1 cellular context compared by ENCODE assay signal in the genomic region with DNA sequence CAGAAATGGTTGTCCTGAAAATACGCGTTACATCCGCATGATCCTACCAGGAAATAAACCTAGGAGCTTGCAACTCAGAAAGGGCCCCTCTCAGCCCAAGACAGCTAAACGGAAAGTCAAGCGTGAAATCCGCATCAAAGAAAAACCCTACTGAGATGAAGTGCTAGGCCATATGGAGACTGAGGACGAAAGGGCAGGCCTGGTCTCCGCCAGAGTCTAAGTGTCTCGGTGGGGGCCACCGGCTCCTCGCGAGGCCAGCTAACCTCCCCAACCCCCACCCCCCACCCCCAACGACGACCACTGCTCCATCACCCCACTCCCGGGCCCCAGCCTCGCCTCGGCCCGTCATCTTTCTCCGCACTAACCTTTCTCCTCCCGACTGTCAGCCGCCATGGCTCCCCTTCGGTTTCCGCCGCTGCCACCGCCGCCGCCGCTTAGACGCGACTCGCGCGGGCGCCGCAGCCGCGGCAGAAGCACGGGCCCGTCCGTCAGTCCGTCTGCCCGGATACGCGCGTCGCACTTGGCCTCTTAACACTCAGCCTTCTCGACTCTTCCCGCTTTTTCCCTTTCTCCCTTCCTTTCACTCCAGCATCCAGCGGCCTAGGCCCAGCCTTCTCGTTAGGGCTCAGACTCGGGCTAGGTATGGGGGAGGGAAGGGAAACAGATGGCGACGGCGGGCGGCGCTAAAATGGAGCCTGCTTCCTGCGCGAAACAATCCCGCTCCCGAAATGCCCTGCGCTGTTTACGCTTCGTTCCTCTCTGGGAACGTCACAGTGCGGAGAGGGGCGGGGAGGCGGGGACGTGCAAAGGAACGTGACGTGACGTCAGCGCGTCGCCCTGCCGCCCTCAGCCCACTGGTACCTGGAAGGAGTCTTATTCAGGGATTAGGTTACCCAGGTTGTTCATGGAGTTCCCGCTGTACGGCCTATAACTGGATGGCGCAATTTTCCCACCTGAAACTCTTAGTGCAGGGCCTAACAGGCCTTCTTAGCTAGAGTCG.
TF ChIP-seq lines count a peak whose summit lies in the region.

A gene (minus strand): TSS at position 730 of the 1,000 bp plus-strand sequence. CDS start 337 bp downstream, at position 393.

TF ChIP-seq in HepG2, 621 proteins besides CTCF, POLR2A, EP300 and RAD21 (continued from another document and continues in another):
- TF ChIP-seq, protein P1, sequence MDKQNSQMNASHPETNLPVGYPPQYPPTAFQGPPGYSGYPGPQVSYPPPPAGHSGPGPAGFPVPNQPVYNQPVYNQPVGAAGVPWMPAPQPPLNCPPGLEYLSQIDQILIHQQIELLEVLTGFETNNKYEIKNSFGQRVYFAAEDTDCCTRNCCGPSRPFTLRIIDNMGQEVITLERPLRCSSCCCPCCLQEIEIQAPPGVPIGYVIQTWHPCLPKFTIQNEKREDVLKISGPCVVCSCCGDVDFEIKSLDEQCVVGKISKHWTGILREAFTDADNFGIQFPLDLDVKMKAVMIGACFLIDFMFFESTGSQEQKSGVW (CRISPR knock-in tag; IDR thresholded peaks at IDR 0.05; ENCODE audit: borderline replicate concordance) = no peak
- 0 out of 2 replicates have a peak, but pooled peaks have one; percentile 38 for TF ChIP-seq SMYD3 (CRISPR knock-in tag; IDR thresholded peaks at IDR 0.05)
- peak; percentile 56; the same call in 1 of the 2 replicates for TF ChIP-seq ZNF572 (CRISPR knock-in tag; IDR thresholded peaks at IDR 0.05)
- TF ChIP-seq, protein P2, sequence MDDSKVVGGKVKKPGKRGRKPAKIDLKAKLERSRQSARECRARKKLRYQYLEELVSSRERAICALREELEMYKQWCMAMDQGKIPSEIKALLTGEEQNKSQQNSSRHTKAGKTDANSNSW (CRISPR knock-in tag; IDR thresholded peaks at IDR 0.05; ENCODE audit: borderline replicate concordance) = peak; percentile 31; the same call in 1 of the 2 replicates
- TF ChIP-seq HOXA7 (CRISPR knock-in tag; IDR thresholded peaks at IDR 0.05) = no peak
- no peak for TF ChIP-seq SATB2 (CRISPR knock-in tag; IDR thresholded peaks at IDR 0.05)
- TF ChIP-seq, protein P3, sequence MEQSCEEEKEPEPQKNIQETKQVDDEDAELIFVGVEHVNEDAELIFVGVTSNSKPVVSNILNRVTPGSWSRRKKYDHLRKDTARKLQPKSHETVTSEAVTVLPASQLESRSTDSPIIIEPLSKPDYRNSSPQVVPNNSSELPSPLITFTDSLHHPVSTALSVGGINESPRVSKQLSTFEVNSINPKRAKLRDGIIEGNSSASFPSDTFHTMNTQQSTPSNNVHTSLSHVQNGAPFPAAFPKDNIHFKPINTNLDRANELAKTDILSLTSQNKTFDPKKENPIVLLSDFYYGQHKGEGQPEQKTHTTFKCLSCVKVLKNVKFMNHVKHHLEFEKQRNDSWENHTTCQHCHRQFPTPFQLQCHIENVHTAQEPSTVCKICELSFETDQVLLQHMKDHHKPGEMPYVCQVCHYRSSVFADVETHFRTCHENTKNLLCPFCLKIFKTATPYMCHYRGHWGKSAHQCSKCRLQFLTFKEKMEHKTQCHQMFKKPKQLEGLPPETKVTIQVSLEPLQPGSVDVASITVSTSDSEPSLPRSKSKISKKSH (CRISPR knock-in tag; IDR thresholded peaks at IDR 0.05; ENCODE audit: borderline replicate concordance) = peak; percentile 77
- no peak for TF ChIP-seq ZNF101 (CRISPR knock-in tag; IDR thresholded peaks at IDR 0.05; ENCODE audit: borderline replicate concordance, low read depth)
- TF ChIP-seq HDAC2 (CRISPR knock-in tag; IDR thresholded peaks at IDR 0.05) = peak; percentile 62
- TF ChIP-seq, protein P4, sequence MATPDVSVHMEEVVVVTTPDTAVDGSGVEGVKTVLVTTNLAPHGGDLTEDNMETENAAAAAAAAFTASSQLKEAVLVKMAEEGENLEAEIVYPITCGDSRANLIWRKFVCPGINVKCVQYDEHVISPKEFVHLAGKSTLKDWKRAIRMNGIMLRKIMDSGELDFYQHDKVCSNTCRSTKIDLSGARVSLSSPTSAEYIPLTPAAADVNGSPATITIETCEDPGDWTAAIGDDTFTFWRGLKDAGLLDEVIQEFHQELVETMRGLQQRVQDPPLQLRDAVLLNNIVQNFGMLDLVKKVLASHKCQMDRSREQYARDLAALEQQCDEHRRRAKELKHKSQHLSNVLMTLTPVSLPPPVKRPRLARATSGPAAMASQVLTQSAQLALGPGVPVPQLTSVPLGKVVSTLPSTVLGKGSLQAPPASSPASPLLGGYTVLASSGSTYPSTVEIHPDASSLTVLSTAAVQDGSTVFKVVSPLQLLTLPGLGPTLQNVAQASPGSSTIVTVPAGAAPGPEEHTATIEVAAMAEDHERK (CRISPR knock-in tag; IDR thresholded peaks at IDR 0.05; ENCODE audit: low read depth) = peak; percentile 99
- no peak for TF ChIP-seq ZNF530 (CRISPR knock-in tag; IDR thresholded peaks at IDR 0.05; ENCODE audit: low read depth)
- TF ChIP-seq, protein P5, sequence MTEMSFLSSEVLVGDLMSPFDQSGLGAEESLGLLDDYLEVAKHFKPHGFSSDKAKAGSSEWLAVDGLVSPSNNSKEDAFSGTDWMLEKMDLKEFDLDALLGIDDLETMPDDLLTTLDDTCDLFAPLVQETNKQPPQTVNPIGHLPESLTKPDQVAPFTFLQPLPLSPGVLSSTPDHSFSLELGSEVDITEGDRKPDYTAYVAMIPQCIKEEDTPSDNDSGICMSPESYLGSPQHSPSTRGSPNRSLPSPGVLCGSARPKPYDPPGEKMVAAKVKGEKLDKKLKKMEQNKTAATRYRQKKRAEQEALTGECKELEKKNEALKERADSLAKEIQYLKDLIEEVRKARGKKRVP (CRISPR knock-in tag; IDR thresholded peaks at IDR 0.05) = peak in 1 of 2 experiments; percentile 76; a peak in 2 of 4 replicates
- TF ChIP-seq, protein P6, sequence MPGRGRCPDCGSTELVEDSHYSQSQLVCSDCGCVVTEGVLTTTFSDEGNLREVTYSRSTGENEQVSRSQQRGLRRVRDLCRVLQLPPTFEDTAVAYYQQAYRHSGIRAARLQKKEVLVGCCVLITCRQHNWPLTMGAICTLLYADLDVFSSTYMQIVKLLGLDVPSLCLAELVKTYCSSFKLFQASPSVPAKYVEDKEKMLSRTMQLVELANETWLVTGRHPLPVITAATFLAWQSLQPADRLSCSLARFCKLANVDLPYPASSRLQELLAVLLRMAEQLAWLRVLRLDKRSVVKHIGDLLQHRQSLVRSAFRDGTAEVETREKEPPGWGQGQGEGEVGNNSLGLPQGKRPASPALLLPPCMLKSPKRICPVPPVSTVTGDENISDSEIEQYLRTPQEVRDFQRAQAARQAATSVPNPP (CRISPR knock-in tag; IDR thresholded peaks at IDR 0.05) = peak; percentile 38; the same call in 1 of the 2 replicates
- TF ChIP-seq HOXA9 (CRISPR knock-in tag; IDR thresholded peaks at IDR 0.05; ENCODE audit: borderline replicate concordance) = peak; percentile 66; the same call in 1 of the 2 replicates
- TF ChIP-seq GATAD1 (CRISPR knock-in tag; IDR thresholded peaks at IDR 0.05) = peak; percentile 89
- TF ChIP-seq ZNF432 (CRISPR knock-in tag; IDR thresholded peaks at IDR 0.05; ENCODE audit: borderline replicate concordance) = no peak
- TF ChIP-seq ISX (CRISPR knock-in tag; conservative IDR thresholded peaks at IDR 0.05) = no peak
- no peak for TF ChIP-seq SETDB1 (CRISPR knock-in tag; IDR thresholded peaks at IDR 0.05; ENCODE audit: borderline replicate concordance)
- TF ChIP-seq ZNF205 (CRISPR knock-in tag; IDR thresholded peaks at IDR 0.05) = no peak; the same call in 1 of the 2 replicates
- TF ChIP-seq ZNF674 (CRISPR knock-in tag; IDR thresholded peaks at IDR 0.05; ENCODE audit: low read depth) = peak; percentile 78; the same call in 1 of the 2 replicates
- TF ChIP-seq PHF21A (CRISPR knock-in tag; IDR thresholded peaks at IDR 0.05) = no peak; the same call in 1 of the 2 replicates
- TF ChIP-seq, protein P7, sequence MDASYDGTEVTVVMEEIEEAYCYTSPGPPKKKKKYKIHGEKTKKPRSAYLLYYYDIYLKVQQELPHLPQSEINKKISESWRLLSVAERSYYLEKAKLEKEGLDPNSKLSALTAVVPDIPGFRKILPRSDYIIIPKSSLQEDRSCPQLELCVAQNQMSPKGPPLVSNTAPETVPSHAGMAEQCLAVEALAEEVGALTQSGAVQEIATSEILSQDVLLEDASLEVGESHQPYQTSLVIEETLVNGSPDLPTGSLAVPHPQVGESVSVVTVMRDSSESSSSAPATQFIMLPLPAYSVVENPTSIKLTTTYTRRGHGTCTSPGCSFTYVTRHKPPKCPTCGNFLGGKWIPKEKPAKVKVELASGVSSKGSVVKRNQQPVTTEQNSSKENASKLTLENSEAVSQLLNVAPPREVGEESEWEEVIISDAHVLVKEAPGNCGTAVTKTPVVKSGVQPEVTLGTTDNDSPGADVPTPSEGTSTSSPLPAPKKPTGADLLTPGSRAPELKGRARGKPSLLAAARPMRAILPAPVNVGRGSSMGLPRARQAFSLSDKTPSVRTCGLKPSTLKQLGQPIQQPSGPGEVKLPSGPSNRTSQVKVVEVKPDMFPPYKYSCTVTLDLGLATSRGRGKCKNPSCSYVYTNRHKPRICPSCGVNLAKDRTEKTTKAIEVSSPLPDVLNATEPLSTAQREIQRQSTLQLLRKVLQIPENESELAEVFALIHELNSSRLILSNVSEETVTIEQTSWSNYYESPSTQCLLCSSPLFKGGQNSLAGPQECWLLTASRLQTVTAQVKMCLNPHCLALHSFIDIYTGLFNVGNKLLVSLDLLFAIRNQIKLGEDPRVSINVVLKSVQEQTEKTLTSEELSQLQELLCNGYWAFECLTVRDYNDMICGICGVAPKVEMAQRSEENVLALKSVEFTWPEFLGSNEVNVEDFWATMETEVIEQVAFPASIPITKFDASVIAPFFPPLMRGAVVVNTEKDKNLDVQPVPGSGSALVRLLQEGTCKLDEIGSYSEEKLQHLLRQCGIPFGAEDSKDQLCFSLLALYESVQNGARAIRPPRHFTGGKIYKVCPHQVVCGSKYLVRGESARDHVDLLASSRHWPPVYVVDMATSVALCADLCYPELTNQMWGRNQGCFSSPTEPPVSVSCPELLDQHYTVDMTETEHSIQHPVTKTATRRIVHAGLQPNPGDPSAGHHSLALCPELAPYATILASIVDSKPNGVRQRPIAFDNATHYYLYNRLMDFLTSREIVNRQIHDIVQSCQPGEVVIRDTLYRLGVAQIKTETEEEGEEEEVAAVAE (CRISPR knock-in tag; IDR thresholded peaks at IDR 0.05; ENCODE audit: borderline replicate concordance) = no peak
- TF ChIP-seq PLRG1 (conservative IDR thresholded peaks at IDR 0.05) = no peak
- TF ChIP-seq, protein P8, sequence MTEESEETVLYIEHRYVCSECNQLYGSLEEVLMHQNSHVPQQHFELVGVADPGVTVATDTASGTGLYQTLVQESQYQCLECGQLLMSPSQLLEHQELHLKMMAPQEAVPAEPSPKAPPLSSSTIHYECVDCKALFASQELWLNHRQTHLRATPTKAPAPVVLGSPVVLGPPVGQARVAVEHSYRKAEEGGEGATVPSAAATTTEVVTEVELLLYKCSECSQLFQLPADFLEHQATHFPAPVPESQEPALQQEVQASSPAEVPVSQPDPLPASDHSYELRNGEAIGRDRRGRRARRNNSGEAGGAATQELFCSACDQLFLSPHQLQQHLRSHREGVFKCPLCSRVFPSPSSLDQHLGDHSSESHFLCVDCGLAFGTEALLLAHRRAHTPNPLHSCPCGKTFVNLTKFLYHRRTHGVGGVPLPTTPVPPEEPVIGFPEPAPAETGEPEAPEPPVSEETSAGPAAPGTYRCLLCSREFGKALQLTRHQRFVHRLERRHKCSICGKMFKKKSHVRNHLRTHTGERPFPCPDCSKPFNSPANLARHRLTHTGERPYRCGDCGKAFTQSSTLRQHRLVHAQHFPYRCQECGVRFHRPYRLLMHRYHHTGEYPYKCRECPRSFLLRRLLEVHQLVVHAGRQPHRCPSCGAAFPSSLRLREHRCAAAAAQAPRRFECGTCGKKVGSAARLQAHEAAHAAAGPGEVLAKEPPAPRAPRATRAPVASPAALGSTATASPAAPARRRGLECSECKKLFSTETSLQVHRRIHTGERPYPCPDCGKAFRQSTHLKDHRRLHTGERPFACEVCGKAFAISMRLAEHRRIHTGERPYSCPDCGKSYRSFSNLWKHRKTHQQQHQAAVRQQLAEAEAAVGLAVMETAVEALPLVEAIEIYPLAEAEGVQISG (CRISPR knock-in tag; IDR thresholded peaks at IDR 0.05) = peak; percentile 84
- peak; percentile 95 for TF ChIP-seq ZNF343 (CRISPR knock-in tag; IDR thresholded peaks at IDR 0.05)
- TF ChIP-seq, protein P9, sequence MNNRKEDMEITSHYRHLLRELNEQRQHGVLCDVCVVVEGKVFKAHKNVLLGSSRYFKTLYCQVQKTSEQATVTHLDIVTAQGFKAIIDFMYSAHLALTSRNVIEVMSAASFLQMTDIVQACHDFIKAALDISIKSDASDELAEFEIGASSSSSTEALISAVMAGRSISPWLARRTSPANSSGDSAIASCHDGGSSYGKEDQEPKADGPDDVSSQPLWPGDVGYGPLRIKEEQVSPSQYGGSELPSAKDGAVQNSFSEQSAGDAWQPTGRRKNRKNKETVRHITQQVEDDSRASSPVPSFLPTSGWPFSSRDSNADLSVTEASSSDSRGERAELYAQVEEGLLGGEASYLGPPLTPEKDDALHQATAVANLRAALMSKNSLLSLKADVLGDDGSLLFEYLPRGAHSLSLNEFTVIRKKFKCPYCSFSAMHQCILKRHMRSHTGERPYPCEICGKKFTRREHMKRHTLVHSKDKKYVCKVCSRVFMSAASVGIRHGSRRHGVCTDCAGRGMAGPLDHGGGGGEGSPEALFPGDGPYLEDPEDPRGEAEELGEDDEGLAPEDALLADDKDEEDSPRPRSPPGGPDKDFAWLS (CRISPR knock-in tag; IDR thresholded peaks at IDR 0.05; ENCODE audit: borderline replicate concordance) = 0 out of 2 replicates have a peak, but pooled peaks have one; percentile 46
- peak; percentile 94 for TF ChIP-seq YEATS2 (CRISPR knock-in tag; IDR thresholded peaks at IDR 0.05; ENCODE audit: borderline replicate concordance)
- peak; percentile 59; the same call in 1 of the 2 replicates for TF ChIP-seq ZSCAN21 (CRISPR knock-in tag; IDR thresholded peaks at IDR 0.05; ENCODE audit: borderline replicate concordance)
- TF ChIP-seq, protein P10, sequence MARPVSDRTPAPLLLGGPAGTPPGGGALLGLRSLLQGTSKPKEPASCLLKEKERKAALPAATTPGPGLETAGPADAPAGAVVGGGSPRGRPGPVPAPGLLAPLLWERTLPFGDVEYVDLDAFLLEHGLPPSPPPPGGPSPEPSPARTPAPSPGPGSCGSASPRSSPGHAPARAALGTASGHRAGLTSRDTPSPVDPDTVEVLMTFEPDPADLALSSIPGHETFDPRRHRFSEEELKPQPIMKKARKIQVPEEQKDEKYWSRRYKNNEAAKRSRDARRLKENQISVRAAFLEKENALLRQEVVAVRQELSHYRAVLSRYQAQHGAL (CRISPR knock-in tag; IDR thresholded peaks at IDR 0.05; ENCODE audit: not compliant biosample characterization) = no peak
- TF ChIP-seq ZNF564 (CRISPR knock-in tag; IDR thresholded peaks at IDR 0.05) = peak; percentile 51; the same call in 1 of the 2 replicates
- TF ChIP-seq NAIF1 (CRISPR knock-in tag; IDR thresholded peaks at IDR 0.05; ENCODE audit: borderline replicate concordance) = peak; percentile 98
- TF ChIP-seq, protein P11, sequence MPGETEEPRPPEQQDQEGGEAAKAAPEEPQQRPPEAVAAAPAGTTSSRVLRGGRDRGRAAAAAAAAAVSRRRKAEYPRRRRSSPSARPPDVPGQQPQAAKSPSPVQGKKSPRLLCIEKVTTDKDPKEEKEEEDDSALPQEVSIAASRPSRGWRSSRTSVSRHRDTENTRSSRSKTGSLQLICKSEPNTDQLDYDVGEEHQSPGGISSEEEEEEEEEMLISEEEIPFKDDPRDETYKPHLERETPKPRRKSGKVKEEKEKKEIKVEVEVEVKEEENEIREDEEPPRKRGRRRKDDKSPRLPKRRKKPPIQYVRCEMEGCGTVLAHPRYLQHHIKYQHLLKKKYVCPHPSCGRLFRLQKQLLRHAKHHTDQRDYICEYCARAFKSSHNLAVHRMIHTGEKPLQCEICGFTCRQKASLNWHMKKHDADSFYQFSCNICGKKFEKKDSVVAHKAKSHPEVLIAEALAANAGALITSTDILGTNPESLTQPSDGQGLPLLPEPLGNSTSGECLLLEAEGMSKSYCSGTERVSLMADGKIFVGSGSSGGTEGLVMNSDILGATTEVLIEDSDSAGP (CRISPR knock-in tag; IDR thresholded peaks at IDR 0.05; ENCODE audit: borderline replicate concordance) = peak; percentile 88
- no peak for TF ChIP-seq PTBP1 (IDR thresholded peaks at IDR 0.05; ENCODE audit: low read depth, low read length, poor library complexity, severe bottlenecking)
- TF ChIP-seq NBN (conservative IDR thresholded peaks at IDR 0.05) = no peak
- peak; percentile 39; the same call in 1 of the 2 replicates for TF ChIP-seq ZNF746 (CRISPR knock-in tag; IDR thresholded peaks at IDR 0.05)
